Comparison of ENCODE assay signal across 23 cellular contexts in genomic region chr15:84647726-84648125, GRCh38. TPM values are rescaled to one million over a fixed set of nuclear protein-coding genes. Genes with fewer than 3 reads are reported as not detected.
A peak's percentile ranks its signal among the peaks of the same experiment; 100 is the strongest.
DNase-seq lines count a peak whose midpoint lies in the region; ATAC-seq and TF ChIP-seq lines count a peak whose summit lies in the region.
"Had no signal": no experiment of that assay in that cellular context is flagged by ENCODE, and none has a peak within 500 bp of the region (broad histone marks: within the 10 kb centered on the region; RNA-seq: fewer than 3 reads in every experiment).

No MANE protein-coding gene starts in this region.

- TF ChIP-seq CTCF in CD8-positive, alpha-beta T cell (IDR thresholded peaks at IDR 0.05): no peak
- TF ChIP-seq CTCF in neural crest cell (conservative IDR thresholded peaks at IDR 0.05): no peak

- H3K36me3 Mint-ChIP-seq in CD8-positive, alpha-beta T cell: peaks cover 67% of the 10 kb centered on the region
- H3K36me3 Mint-ChIP-seq in activated naive CD8-positive, alpha-beta T cell treated with anti-CD3 and anti-CD28 coated beads, Interleukin-2, amount 10 ng/mL, durations not matched to agents 7 days and 5 days: peaks cover 32% of the 10 kb centered on the region
- peaks cover 18% of the 10 kb centered on the region for H3K36me3 Mint-ChIP-seq in neural crest cell (ENCODE audit: low read depth)

- CTCF ChIA-PET in CD8-positive, alpha-beta T cell (lab: Charles Lee): interaction anchor here (0.6 to 1.0 kb wide), 2 partner anchors 60 to 133 kb away, joined by 3 read pairs; no protein-coding TSS in a partner anchor

- H3K27me3 ChIP-seq in CD8-positive, alpha-beta T cell (ENCODE audit: insufficient read depth, low read length): no peaks in the 10 kb centered on the region
- H3K27me3 ChIP-seq: BE2C, cardiac muscle cell, colonic mucosa, esophagus squamous epithelium had no signal

- H3K4me1 Mint-ChIP-seq in CD8-positive, alpha-beta T cell (ENCODE audit: low read depth): peaks cover 14% of the 10 kb centered on the region
- peaks cover 22% of the 10 kb centered on the region for H3K4me1 Mint-ChIP-seq in activated naive CD8-positive, alpha-beta T cell treated with anti-CD3 and anti-CD28 coated beads, Interleukin-2, amount 10 ng/mL, durations not matched to agents 7 days and 5 days
- peaks cover 11% of the 10 kb centered on the region for H3K4me1 Mint-ChIP-seq in neural crest cell

- no peaks in the 10 kb centered on the region for H3K9me3 ChIP-seq in CD8-positive, alpha-beta T cell (ENCODE audit: low read length)
- H3K9me3 ChIP-seq: BE2C, colonic mucosa, esophagus squamous epithelium had no signal

- DNase-seq in activated effector memory CD4-positive, alpha-beta T cell treated with anti-CD3 and anti-CD28 coated beads, Interleukin-2, amount 50 U/mL, for 16 hours: peak; percentile 9
- no peak for DNase-seq in activated effector memory CD4-positive, alpha-beta T cell treated with Interleukin-2 at 50 U/mL for 16 hours
- no peak for DNase-seq in CD8-positive, alpha-beta T cell
- no peak for DNase-seq in activated naive CD8-positive, alpha-beta T cell treated with anti-CD3 and anti-CD28 coated beads, Interleukin-2, amount 10 ng/mL, durations not matched to agents 7 days and 5 days
- DNase-seq in neural crest cell (ENCODE audit: low read depth, low spot score) (no peak), NCI-H1436 (lab: John Stamatoyannopoulos, UW) (no peak), NCI-H1694 treated with DMSO at 0.1 percent for 48 hours (lab: John Stamatoyannopoulos, UW) (no peak)
- DNase-seq: activated gamma-delta T cell treated with Interleukin-2 at 50 U/mL for 16 hours; BE2C; colonic mucosa; DMS79; effector memory CD4-positive, alpha-beta T cell; esophagus squamous epithelium; foreskin melanocyte; GDM1; left cardiac atrium; NCI-H1436 treated with DMSO at 0.1 percent for 48 hours; NCI-H446 treated with DMSO at 0.1 percent for 48 hours; stimulated activated naive CD8-positive, alpha-beta T cell treated with anti-CD3 and anti-CD28 coated beads, Interleukin-15, Interleukin-2, amounts not matched to agents 100 U/mL and 50 U/mL, for 24 hours had no signal

- no peak for ATAC-seq in CD8-positive, alpha-beta T cell
- ATAC-seq in activated naive CD8-positive, alpha-beta T cell treated with anti-CD3 and anti-CD28 coated beads, Interleukin-2, amount 10 ng/mL, durations not matched to agents 7 days and 5 days (ENCODE audit: low read depth): no peak
- no peak for ATAC-seq in GM18858 (IDR thresholded peaks at IDR 0.05; ENCODE audit: unreplicated experiment)
- ATAC-seq: stimulated activated naive CD8-positive, alpha-beta T cell treated with anti-CD3 and anti-CD28 coated beads, Interleukin-15, Interleukin-2, amounts not matched to agents 100 U/mL and 50 U/mL, for 24 hours had no signal

- intact Hi-C loops in CD8-positive, alpha-beta T cell (cut with DNase I, micrococcal nuclease): no loop called here

- H3K9me3 Mint-ChIP-seq in CD8-positive, alpha-beta T cell: no peaks in the 10 kb centered on the region
- no peaks in the 10 kb centered on the region for H3K9me3 Mint-ChIP-seq in activated naive CD8-positive, alpha-beta T cell treated with anti-CD3 and anti-CD28 coated beads, Interleukin-2, amount 10 ng/mL, durations not matched to agents 7 days and 5 days
- no peaks in the 10 kb centered on the region for H3K9me3 Mint-ChIP-seq in neural crest cell
- H3K9me3 Mint-ChIP-seq: T-helper 2 cell treated with Interferon-gamma antibody and Interleukin-4, amounts not matched to agents 5 μg/mL and 100 μg/mL, for 36 hours had no signal

- POLR2A ChIA-PET in CD8-positive, alpha-beta T cell (lab: Charles Lee): no interaction called here
- POLR2A ChIA-PET in activated naive CD8-positive, alpha-beta T cell treated with anti-CD3 and anti-CD28 coated beads, Interleukin-2, amount 10 ng/mL, durations not matched to agents 7 days and 5 days (lab: Charles Lee): interaction anchor here (1.3 kb wide), 1 partner anchor 49 kb away, joined by 4 read pairs; no protein-coding TSS in a partner anchor

- no peaks in the 10 kb centered on the region for H3K27me3 Mint-ChIP-seq in CD8-positive, alpha-beta T cell (ENCODE audit: low read depth)
- no peaks in the 10 kb centered on the region for H3K27me3 Mint-ChIP-seq in activated naive CD8-positive, alpha-beta T cell treated with anti-CD3 and anti-CD28 coated beads, Interleukin-2, amount 10 ng/mL, durations not matched to agents 7 days and 5 days
- no peaks in the 10 kb centered on the region for H3K27me3 Mint-ChIP-seq in neural crest cell (ENCODE audit: low read depth)

- peak overlapping the region; percentile 38 for H3K27ac Mint-ChIP-seq in CD8-positive, alpha-beta T cell
- peak overlapping the region; percentile 3 for H3K27ac Mint-ChIP-seq in activated naive CD8-positive, alpha-beta T cell treated with anti-CD3 and anti-CD28 coated beads, Interleukin-2, amount 10 ng/mL, durations not matched to agents 7 days and 5 days
- no peak overlapping the region for H3K27ac Mint-ChIP-seq in neural crest cell (ENCODE audit: unreplicated experiment)
- H3K27ac Mint-ChIP-seq: T-helper 2 cell treated with Interferon-gamma antibody and Interleukin-4, amounts not matched to agents 5 μg/mL and 100 μg/mL, for 36 hours had no signal

- H3K4me3 Mint-ChIP-seq in CD8-positive, alpha-beta T cell: no peak overlapping the region
- no peak overlapping the region for H3K4me3 Mint-ChIP-seq in activated naive CD8-positive, alpha-beta T cell treated with anti-CD3 and anti-CD28 coated beads, Interleukin-2, amount 10 ng/mL, durations not matched to agents 7 days and 5 days
- H3K4me3 Mint-ChIP-seq in neural crest cell: peak overlapping the region; percentile 36
- H3K4me3 Mint-ChIP-seq: T-helper 2 cell treated with Interferon-gamma antibody and Interleukin-4, amounts not matched to agents 5 μg/mL and 100 μg/mL, for 36 hours had no signal

- H3K4me3 ChIP-seq in CD8-positive, alpha-beta T cell (ENCODE audit: low read depth, low read length): no peak overlapping the region
- H3K4me3 ChIP-seq: cardiac muscle cell, colonic mucosa, esophagus squamous epithelium had no signal

- H3K36me3 ChIP-seq in CD8-positive, alpha-beta T cell (ENCODE audit: insufficient read depth, low read length): peaks cover 36% of the 10 kb centered on the region

- no peak overlapping the region for H3K27ac ChIP-seq in CD8-positive, alpha-beta T cell (ENCODE audit: low read depth, low read length)
- H3K27ac ChIP-seq: cardiac muscle cell, colonic mucosa, esophagus squamous epithelium, HL-60 had no signal

- peaks cover 7% of the 10 kb centered on the region for H3K4me1 ChIP-seq in CD8-positive, alpha-beta T cell (ENCODE audit: insufficient read depth, low read length)
- H3K4me1 ChIP-seq: BE2C, colonic mucosa had no signal

RNA-seq across cellular contexts. Expression of gene WDR73, which starts 6.4 kb away (rescaled TPM):
- 10 to 100 TPM; 21.1 to 22.3 TPM for total RNA-seq in CD8-positive, alpha-beta T cell
- total RNA-seq in activated naive CD8-positive, alpha-beta T cell treated with anti-CD3 and anti-CD28 coated beads, Interleukin-2, amount 10 ng/mL, durations not matched to agents 7 days and 5 days: 10 to 100 TPM; 26.8 to 27.9 TPM
- 47.1 and 53.2 TPM in 2 replicates for total RNA-seq in neural crest cell

RNA-seq across cellular contexts. Expression of gene NMB, which starts 10.3 kb away (rescaled TPM):
- 1 to 10 TPM; 1.8 to 2.0 TPM for total RNA-seq in CD8-positive, alpha-beta T cell
- 1 to 10 TPM; 1.1 to 1.7 TPM for total RNA-seq in activated naive CD8-positive, alpha-beta T cell treated with anti-CD3 and anti-CD28 coated beads, Interleukin-2, amount 10 ng/mL, durations not matched to agents 7 days and 5 days
- total RNA-seq in neural crest cell: 4.0 and 4.9 TPM in 2 replicates

RNA-seq across cellular contexts. Expression of gene ZSCAN2, which starts 46.9 kb away (rescaled TPM):
- 1 to 10 TPM; 2.7 to 4.4 TPM for total RNA-seq in CD8-positive, alpha-beta T cell
- 10 to 100 TPM in 1 of 2 experiments, 1 to 10 TPM in 1; 9.6 to 10.9 TPM for total RNA-seq in activated naive CD8-positive, alpha-beta T cell treated with anti-CD3 and anti-CD28 coated beads, Interleukin-2, amount 10 ng/mL, durations not matched to agents 7 days and 5 days
- 21.1 and 21.7 TPM in 2 replicates for total RNA-seq in neural crest cell
